Comparison of ENCODE assay signal across 17 cellular contexts in the genomic region with DNA sequence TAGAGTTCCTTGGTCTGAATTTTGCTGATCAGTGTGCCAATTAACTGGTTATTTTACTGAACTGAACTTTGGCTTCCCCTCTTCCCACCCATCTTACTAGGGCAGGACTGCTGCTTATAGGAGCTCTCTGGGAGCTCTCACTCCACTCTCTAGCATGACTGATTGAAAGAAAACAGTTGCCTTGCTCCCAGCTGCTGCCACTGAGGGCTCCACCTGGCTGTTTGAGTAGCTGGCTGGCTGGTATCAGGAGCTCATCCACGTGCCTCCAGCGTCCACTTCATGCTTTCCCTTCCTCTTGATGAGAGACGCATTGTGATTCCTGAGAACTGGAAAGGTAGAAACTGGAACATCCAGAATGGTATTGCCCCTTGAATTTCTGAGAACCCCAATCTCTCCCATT.
A peak's percentile ranks its signal among the peaks of the same experiment; 100 is the strongest.
DNase-seq lines count a peak whose midpoint lies in the region; ATAC-seq and TF ChIP-seq lines count a peak whose summit lies in the region.
"Had no signal": no experiment of that assay in that cellular context is flagged by ENCODE, and none has a peak within 500 bp of the region (broad histone marks: within the 10 kb centered on the region; RNA-seq: fewer than 3 reads in every experiment).

No MANE protein-coding gene starts in this region.

- ATAC-seq in heart right ventricle: peak in 7 of 8 donors; percentile 53 to 96 (median 84)
- ATAC-seq in naive thymus-derived CD8-positive, alpha-beta T cell: no peak
- ATAC-seq: activated CD4-positive, CD25-positive, alpha-beta regulatory T cell treated with anti-CD3 and anti-CD28 coated beads, Interleukin-2, amount 50 U/mL, for 24 hours; foreskin keratinocyte had no signal

- H3K27me3 ChIP-seq in MM.1S (replicated peaks; ENCODE audit: insufficient read depth, low read length) (no peaks in the 10 kb centered on the region), heart right ventricle (peaks cover 0 to 17% (median 0%) of the 10 kb centered on the region in 7 donors)
- H3K27me3 ChIP-seq: foreskin keratinocyte, tibial artery had no signal

- H3K27ac Mint-ChIP-seq in naive thymus-derived CD8-positive, alpha-beta T cell: peak overlapping the region in 1 of 10 donors; percentile 13
- H3K27ac Mint-ChIP-seq: T-helper 2 cell treated with Interferon-gamma antibody and Interleukin-4, amounts not matched to agents 5 μg/mL and 100 μg/mL, for 36 hours had no signal

- no peaks in the 10 kb centered on the region for H3K36me3 ChIP-seq in MM.1S (replicated peaks; ENCODE audit: insufficient read depth, low read length)
- no peaks in the 10 kb centered on the region for H3K36me3 ChIP-seq in heart right ventricle
- H3K36me3 ChIP-seq: tibial artery had no signal

- H3K36me3 Mint-ChIP-seq in naive thymus-derived CD8-positive, alpha-beta T cell: no peaks in the 10 kb centered on the region

- H3K4me3 ChIP-seq in MM.1S (ENCODE audit: low read length) (no peak overlapping the region), heart right ventricle (no peak overlapping the region), coronary artery (no peak overlapping the region)
- H3K4me3 ChIP-seq: smooth muscle cell, tibial artery had no signal

- POLR2A ChIA-PET in naive thymus-derived CD8-positive, alpha-beta T cell (lab: Charles Lee): no interaction called here

- no peak overlapping the region for H2AFZ ChIP-seq in MM.1S (ENCODE audit: low read length)

- no peak for TF ChIP-seq CTCF in MM.1S (IDR thresholded peaks at IDR 0.05; ENCODE audit: low read length)
- peak in 2 of 9 donors; percentile 10 to 25 for TF ChIP-seq CTCF in heart right ventricle (IDR thresholded peaks at IDR 0.05)
- no peak for TF ChIP-seq CTCF in coronary artery (IDR thresholded peaks at IDR 0.05)

- intact Hi-C loops in heart right ventricle (cut with DNase I): no loop called here

- WGBS in heart right ventricle, 2 donors: 35 to 57% methylated on average over 3 of the region's 3 CpGs

- H3K4me3 Mint-ChIP-seq in naive thymus-derived CD8-positive, alpha-beta T cell: no peak overlapping the region
- H3K4me3 Mint-ChIP-seq: T-helper 2 cell treated with Interferon-gamma antibody and Interleukin-4, amounts not matched to agents 5 μg/mL and 100 μg/mL, for 36 hours had no signal

- no peaks in the 10 kb centered on the region for H3K79me2 ChIP-seq in MM.1S (ENCODE audit: low read length)

- 0 out of 2 replicates have a peak, but pooled peaks cover 12% of the 10 kb centered on the region for H3K4me1 ChIP-seq in MM.1S (ENCODE audit: low read length)
- no peaks in the 10 kb centered on the region for H3K4me1 ChIP-seq in heart right ventricle
- H3K4me1 ChIP-seq: foreskin keratinocyte, tibial artery had no signal

- no peaks in the 10 kb centered on the region for H4K20me1 ChIP-seq in MM.1S (ENCODE audit: insufficient read depth, low read length)

- H3F3A ChIP-seq in MM.1S (ENCODE audit: insufficient read depth, low read length): no peaks in the 10 kb centered on the region

- H3K9me2 ChIP-seq in MM.1S (replicated peaks; ENCODE audit: insufficient read depth, low read length): no peaks in the 10 kb centered on the region

- H3K27ac ChIP-seq in MM.1S (ENCODE audit: low read length) (no peak overlapping the region), heart right ventricle (peak overlapping the region in 4 of 10 donors; percentile 16 to 64 (median 28)), coronary artery (no peak overlapping the region)
- H3K27ac ChIP-seq: foreskin keratinocyte, tibial artery had no signal

- H3K9me3 Mint-ChIP-seq in naive thymus-derived CD8-positive, alpha-beta T cell: no peaks in the 10 kb centered on the region
- H3K9me3 Mint-ChIP-seq: T-helper 2 cell treated with Interferon-gamma antibody and Interleukin-4, amounts not matched to agents 5 μg/mL and 100 μg/mL, for 36 hours had no signal

- H3K4me2 ChIP-seq in MM.1S (ENCODE audit: low read depth, low read length): peak overlapping the region; percentile 24; the same call in 1 of the 2 replicates
- H3K4me2 ChIP-seq: smooth muscle cell had no signal

- no peak overlapping the region for H3K9ac ChIP-seq in MM.1S (ENCODE audit: low read length)

- H3K27me3 Mint-ChIP-seq in naive thymus-derived CD8-positive, alpha-beta T cell: no peaks in the 10 kb centered on the region

- H3K9me3 ChIP-seq in MM.1S (replicated peaks; ENCODE audit: insufficient read depth, low read length) (no peaks in the 10 kb centered on the region), heart right ventricle (no peaks in the 10 kb centered on the region)
- H3K9me3 ChIP-seq: tibial artery had no signal

- H3K4me1 Mint-ChIP-seq in naive thymus-derived CD8-positive, alpha-beta T cell: peaks cover 0 to 2% (median 0%) of the 10 kb centered on the region in 4 donors

- DNase-seq in DMS53 (lab: John Stamatoyannopoulos, UW) (peak; percentile 83), MM.1S (no peak), NCI-H510A treated with DMSO at 0.1 percent for 48 hours (lab: John Stamatoyannopoulos, UW) (peak; percentile 42), heart right ventricle (peak in 1 of 2 donors; percentile 21), COR-L47 (lab: John Stamatoyannopoulos, UW) (no peak), RPMI8226 (no peak), coronary artery (ENCODE audit: low spot score) (no peak)
- no peak for DNase-seq in naive thymus-derived CD8-positive, alpha-beta T cell
- DNase-seq: aorta, foreskin keratinocyte, KG1, posterior cingulate gyrus, SIG-M5, tibial artery had no signal

Comparison
In these comparisons a context has a peak if more than half of its experiments do, and no peak if none do; other contexts are left out.
1. DNase-seq: peak in DMS53 (single experiment) and NCI-H510A treated with DMSO at 0.1 percent for 48 hours (single experiment); none in MM.1S (single experiment), COR-L47 (single experiment), naive thymus-derived CD8-positive, alpha-beta T cell (0 of 10), RPMI8226 (single experiment) and coronary artery (single experiment).
2. ATAC-seq: peak in heart right ventricle (7 of 8); none in naive thymus-derived CD8-positive, alpha-beta T cell (0 of 2).